ENCODE assay signal across 9 cellular contexts in the genomic region with DNA sequence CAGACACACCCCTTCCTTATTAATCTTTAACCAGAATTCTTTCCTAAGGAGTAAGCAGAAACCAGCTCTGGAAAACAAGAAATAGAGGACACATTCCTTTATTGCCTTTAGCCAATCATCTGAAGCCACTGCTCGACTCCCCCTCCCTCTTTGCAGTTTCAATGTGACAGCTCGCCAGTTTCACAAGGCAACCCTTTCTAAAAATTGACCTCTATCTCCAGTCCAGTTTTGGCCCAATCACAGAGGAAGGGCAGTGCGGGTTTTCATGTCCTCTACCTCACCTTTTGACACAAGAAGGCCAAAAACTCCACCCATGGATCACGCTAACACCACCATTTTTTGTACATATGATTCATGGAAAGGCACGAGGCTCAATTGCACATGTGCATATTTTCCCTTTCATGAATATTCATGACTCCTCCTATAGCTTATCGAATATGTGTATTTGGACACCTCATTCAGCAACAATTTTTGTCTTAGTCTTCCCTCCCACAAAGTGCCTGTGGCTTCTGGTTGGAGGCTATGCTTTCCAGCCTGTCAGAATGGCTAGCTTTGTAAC. TPM values are rescaled to one million over a fixed set of nuclear protein-coding genes. Genes with fewer than 3 reads are reported as not detected.
DNase-seq lines count a peak whose midpoint lies in the region; ATAC-seq and TF ChIP-seq lines count a peak whose summit lies in the region.
"Had no signal": no experiment of that assay in that cellular context is flagged by ENCODE, and none has a peak within 500 bp of the region (broad histone marks: within the 10 kb centered on the region; RNA-seq: fewer than 3 reads in every experiment).

No MANE protein-coding gene starts in this region.

- H3K4me1 ChIP-seq in esophagus squamous epithelium = peaks cover 12 to 42% (median 28%) of the 10 kb centered on the region in 3 donors
- no peaks in the 10 kb centered on the region for H3K4me1 ChIP-seq in parathyroid adenoma
- H3K4me1 ChIP-seq in BE2C = no peaks in the 10 kb centered on the region

- H3K4me3 ChIP-seq in esophagus squamous epithelium (no peak overlapping the region), parathyroid adenoma (ENCODE audit: low read depth, low read length) (no peak overlapping the region), BE2C (ENCODE audit: low read depth, low read length) (no peak overlapping the region)

- H3K27ac ChIP-seq in esophagus squamous epithelium (peak overlapping the region; percentile 20 to 83 (median 82)), parathyroid adenoma (no peak overlapping the region)

- ATAC-seq in GM19351 (IDR thresholded peaks at IDR 0.05; ENCODE audit: unreplicated experiment) = peak; percentile 51
- no peak for ATAC-seq in HG03139 (IDR thresholded peaks at IDR 0.05; ENCODE audit: unreplicated experiment)
- no peak for ATAC-seq in GM18517 (IDR thresholded peaks at IDR 0.05; ENCODE audit: unreplicated experiment)

- peak overlapping the region; percentile 20 for H2AFZ ChIP-seq in parathyroid adenoma

- H3K9me3 ChIP-seq in esophagus squamous epithelium = no peaks in the 10 kb centered on the region
- no peaks in the 10 kb centered on the region for H3K9me3 ChIP-seq in parathyroid adenoma (ENCODE audit: control insufficient read depth, low read length)
- H3K9me3 ChIP-seq in BE2C = no peaks in the 10 kb centered on the region

- H3K27me3 ChIP-seq in esophagus squamous epithelium (no peaks in the 10 kb centered on the region), parathyroid adenoma (ENCODE audit: control insufficient read depth, insufficient read depth, low read length) (no peaks in the 10 kb centered on the region), BE2C (no peaks in the 10 kb centered on the region)

- H3K9ac ChIP-seq in parathyroid adenoma = no peak overlapping the region

- intact Hi-C loops in esophagus squamous epithelium (cut with DNase I) = no loop called here

- no peak for TF ChIP-seq POLR2A in esophagus squamous epithelium (IDR thresholded peaks at IDR 0.05)

- DNase-seq in NCI-H226 (peak; percentile 98), esophagus squamous epithelium (lab: John Stamatoyannopoulos, UW) (no peak), activated gamma-delta T cell (lab: John Stamatoyannopoulos, UW) (no peak), BE2C (no peak)

- H3K36me3 ChIP-seq in esophagus squamous epithelium (no peaks in the 10 kb centered on the region), parathyroid adenoma (ENCODE audit: control insufficient read depth, insufficient read depth, low read length) (no peaks in the 10 kb centered on the region), BE2C (no peaks in the 10 kb centered on the region)

- H3K79me2 ChIP-seq in parathyroid adenoma = no peaks in the 10 kb centered on the region

- no peak overlapping the region for H3K4me2 ChIP-seq in parathyroid adenoma (ENCODE audit: low read length)

- no peak for TF ChIP-seq CTCF in esophagus squamous epithelium (IDR thresholded peaks at IDR 0.05)
- TF ChIP-seq CTCF in parathyroid adenoma (IDR thresholded peaks at IDR 0.05) = no peak
- no peak for TF ChIP-seq CTCF in BE2C (IDR thresholded peaks at IDR 0.05; ENCODE audit: low read depth, low read length)

- 46 to 63% methylated on average over 6 of the region's 6 CpGs for WGBS in esophagus squamous epithelium, 2 donors

RNA-seq across cellular contexts. Expression of a gene that starts 24.3 kb away (rescaled TPM):
- total RNA-seq in esophagus squamous epithelium = 10 to 100 TPM in 1 of 4 donors, 1 to 10 TPM in 3; 1.0 to 14.6 (median 4.2) TPM
- polyA plus RNA-seq in BE2C (2012; ENCODE audit: insufficient read depth, insufficient read length, low read depth) = 0.71 TPM

RNA-seq across cellular contexts. Expression of a gene that starts 25.7 kb away (rescaled TPM):
- not detected for total RNA-seq in esophagus squamous epithelium
- polyA plus RNA-seq in BE2C (2012; ENCODE audit: insufficient read depth, insufficient read length, low read depth) = not detected
- total RNA-seq: pulmonary artery endothelial cell had no signal

RNA-seq across cellular contexts. Expression of a gene that starts 40.3 kb away (rescaled TPM):
- 10 to 100 TPM in 1 of 4 donors, 1 to 10 TPM in 2, under 1 TPM in 1; 0.61 to 12.3 (median 2.6) TPM for total RNA-seq in esophagus squamous epithelium
- polyA plus RNA-seq in BE2C (2012; ENCODE audit: insufficient read depth, insufficient read length, low read depth) = 1.1 TPM

RNA-seq across cellular contexts. Expression of a gene that starts 50.3 kb away (rescaled TPM):
- total RNA-seq in esophagus squamous epithelium = 1 to 10 TPM in 2 of 4 donors, under 1 TPM in 2; 0.26 to 3.0 (median 1.5) TPM
- 4.3 TPM for polyA plus RNA-seq in BE2C (2012; ENCODE audit: insufficient read depth, insufficient read length, low read depth)
